Comparison of ENCODE assay signal across 8 cellular contexts in the genomic region with DNA sequence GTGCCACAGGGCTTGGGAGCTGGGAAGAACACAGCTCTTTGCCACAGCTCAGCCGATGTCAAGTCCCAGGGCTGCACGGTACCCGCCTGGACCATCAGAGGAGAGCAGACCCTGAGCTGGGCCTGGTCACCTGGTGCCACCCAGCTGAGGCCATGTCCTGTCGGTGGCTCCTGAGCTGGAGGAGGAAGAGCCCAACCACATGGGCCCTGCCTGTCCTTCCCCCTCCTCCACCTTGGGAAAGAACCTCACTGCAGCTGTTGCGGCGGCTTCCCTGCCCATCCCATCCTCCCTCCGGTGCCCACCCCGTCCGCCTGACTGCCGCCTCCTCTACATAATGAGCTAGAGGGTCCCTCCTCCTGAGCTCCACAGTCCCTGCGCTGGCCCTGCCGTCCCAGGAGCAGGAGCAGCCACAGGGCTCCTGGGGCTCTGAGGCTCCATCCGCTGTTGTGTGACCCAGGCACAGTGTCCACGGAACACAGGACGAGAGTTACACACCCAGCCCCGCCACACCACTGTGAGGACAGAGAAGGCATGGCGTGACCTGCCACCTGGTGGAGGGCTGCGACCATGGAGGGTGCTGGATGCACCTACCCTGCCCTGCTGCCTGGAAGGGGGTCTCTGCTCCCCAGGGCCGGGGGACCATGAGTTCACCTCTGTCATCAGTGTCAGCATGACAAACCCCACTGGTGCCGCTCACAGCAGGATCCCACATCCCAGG. TPM values are rescaled to one million over a fixed set of nuclear protein-coding genes. Genes with fewer than 3 reads are reported as not detected.
A peak's percentile ranks its signal among the peaks of the same experiment; 100 is the strongest.
DNase-seq lines count a peak whose midpoint lies in the region; ATAC-seq and TF ChIP-seq lines count a peak whose summit lies in the region.

No MANE protein-coding gene starts in this region.

- H3K79me2 ChIP-seq in OCI-LY1 (ENCODE audit: insufficient read depth, low read length) = no peaks in the 10 kb centered on the region

- no peak overlapping the region for H3K27ac ChIP-seq in OCI-LY1 (ENCODE audit: low read depth, low read length, poor library complexity, severe bottlenecking)

- no peak for ATAC-seq in GM18517 (IDR thresholded peaks at IDR 0.05; ENCODE audit: unreplicated experiment)

- no peaks in the 10 kb centered on the region for H3K9me3 ChIP-seq in OCI-LY1 (ENCODE audit: low read length)

- no peaks in the 10 kb centered on the region for H3K9me3 Mint-ChIP-seq in activated naive CD8-positive, alpha-beta T cell treated with anti-CD3 and anti-CD28 coated beads for 36 hours

- no peak overlapping the region for H3K4me3 ChIP-seq in OCI-LY1 (ENCODE audit: low read depth, low read length, poor library complexity, severe bottlenecking)

- no peaks in the 10 kb centered on the region for H4K20me1 ChIP-seq in OCI-LY1 (ENCODE audit: insufficient read depth, low read length)

- no peak overlapping the region for H3K9ac ChIP-seq in OCI-LY1 (ENCODE audit: low read length)

- H3K4me3 Mint-ChIP-seq in activated naive CD8-positive, alpha-beta T cell treated with anti-CD3 and anti-CD28 coated beads for 36 hours = no peak overlapping the region

- H3K4me2 ChIP-seq in OCI-LY1 (ENCODE audit: low read length) = no peak overlapping the region

- peaks cover 9% of the 10 kb centered on the region for H3K4me1 ChIP-seq in OCI-LY1 (ENCODE audit: insufficient read depth, low read length, severe bottlenecking)

- peak; percentile 58 for TF ChIP-seq CTCF in OCI-LY1 (IDR thresholded peaks at IDR 0.05; ENCODE audit: low read length)

- H2AFZ ChIP-seq in OCI-LY1 (ENCODE audit: low read length) = no peak overlapping the region

- H3K27me3 ChIP-seq in OCI-LY1 (ENCODE audit: insufficient read depth, low read length) = no peaks in the 10 kb centered on the region

- H3K27me3 Mint-ChIP-seq in activated naive CD8-positive, alpha-beta T cell treated with anti-CD3 and anti-CD28 coated beads for 36 hours = no peaks in the 10 kb centered on the region

- H3K9me2 ChIP-seq in OCI-LY1 (ENCODE audit: low read depth, low read length) = no peaks in the 10 kb centered on the region

- peak overlapping the region; percentile 51 for H3K27ac Mint-ChIP-seq in activated naive CD8-positive, alpha-beta T cell treated with anti-CD3 and anti-CD28 coated beads for 36 hours

- no peaks in the 10 kb centered on the region for H3F3A ChIP-seq in OCI-LY1 (ENCODE audit: insufficient read depth, low read length)

- peaks cover 5% of the 10 kb centered on the region for H3K4me1 Mint-ChIP-seq in activated naive CD8-positive, alpha-beta T cell treated with anti-CD3 and anti-CD28 coated beads for 36 hours

- DNase-seq in NCI-H2196 (lab: John Stamatoyannopoulos, UW; ENCODE audit: unreplicated experiment) (peak; percentile 66), NCI-H2196 treated with DMSO at 0.1 percent for 48 hours (lab: John Stamatoyannopoulos, UW; ENCODE audit: unreplicated experiment) (no peak), hepatic stellate cell (ENCODE audit: low spot score) (peak; percentile 68), dedifferentiated amniotic fluid mesenchymal stem cell (ENCODE audit: extremely low spot score) (no peak)
- DNase-seq in activated naive CD8-positive, alpha-beta T cell treated with anti-CD3 and anti-CD28 coated beads for 36 hours = peak; percentile 55
- DNase-seq in stimulated activated CD4-positive, alpha-beta T cell treated with anti-CD3 and anti-CD28 coated beads, Interleukin-4, amount 100 ng/mL, for 4 hours = peak; percentile 22 to 50

- H3K36me3 Mint-ChIP-seq in activated naive CD8-positive, alpha-beta T cell treated with anti-CD3 and anti-CD28 coated beads for 36 hours = peaks cover 5% of the 10 kb centered on the region

- H3K36me3 ChIP-seq in OCI-LY1 (ENCODE audit: insufficient read depth, low read length) = peaks cover 12% of the 10 kb centered on the region

RNA-seq across cellular contexts. Expression of gene CHMP6, which starts 21.4 kb away (rescaled TPM):
- total RNA-seq in activated naive CD8-positive, alpha-beta T cell treated with anti-CD3 and anti-CD28 coated beads for 36 hours = 10 to 100 TPM; 21.6 to 23.8 TPM

Comparison
In these comparisons a context has a peak if more than half of its experiments do, and no peak if none do; other contexts are left out.
1. DNase-seq: peak in NCI-H2196 (single experiment), activated naive CD8-positive, alpha-beta T cell treated with anti-CD3 and anti-CD28 coated beads for 36 hours (single experiment), hepatic stellate cell (single experiment) and stimulated activated CD4-positive, alpha-beta T cell treated with anti-CD3 and anti-CD28 coated beads, Interleukin-4, amount 100 ng/mL, for 4 hours (2 of 2); none in NCI-H2196 treated with DMSO at 0.1 percent for 48 hours (single experiment) and dedifferentiated amniotic fluid mesenchymal stem cell (single experiment).